Comparison of ENCODE assay signal across 8 cellular contexts in genomic region chr6:89122625-89123024, GRCh38. TPM values are rescaled to one million over a fixed set of nuclear protein-coding genes. Genes with fewer than 3 reads are reported as not detected.
DNase-seq lines count a peak whose midpoint lies in the region; ATAC-seq, FAIRE-seq and TF ChIP-seq lines count a peak whose summit lies in the region.

No MANE protein-coding gene starts in this region.

- TF ChIP-seq POLR2A in HCT116 (IDR thresholded peaks at IDR 0.05; ENCODE audit: borderline replicate concordance, extremely low read depth, insufficient read depth, insufficient read length): no peak

- peak; percentile 82 for TF ChIP-seq RAD21 in HCT116 (IDR thresholded peaks at IDR 0.05; ENCODE audit: low read depth)

- no peak overlapping the region for H2BK120ac ChIP-seq in mesenchymal stem cell (ENCODE audit: low read depth, low read length)

- no peak overlapping the region for H3K9ac ChIP-seq in HCT116 (ENCODE audit: low read length)
- no peak overlapping the region for H3K9ac ChIP-seq in colonic mucosa (ENCODE audit: low read depth in 2 of 2, low read length in 2 of 2)
- no peak overlapping the region for H3K9ac ChIP-seq in mesenchymal stem cell (ENCODE audit: low read length)

- no peaks in the 10 kb centered on the region for H3K9me2 ChIP-seq in HCT116 (ENCODE audit: insufficient read depth)

- no peak overlapping the region for H4K91ac ChIP-seq in mesenchymal stem cell (ENCODE audit: low read length)

- H4K8ac ChIP-seq in mesenchymal stem cell (ENCODE audit: low read length): no peak overlapping the region

- no peak overlapping the region for H3K14ac ChIP-seq in mesenchymal stem cell (ENCODE audit: low read length in 2 of 2)

- RAD21 ChIA-PET in HCT116 (lab: Charles Lee; ENCODE audit: low non-redundant PET in 1 of 2, low total read pairs in 2 of 2, uncharacterized antibody in 2 of 2, unreplicated experiment in 2 of 2): no interaction called here

- H3K4ac ChIP-seq in mesenchymal stem cell (ENCODE audit: low read depth in 1 of 2, low read length in 2 of 2): no peak overlapping the region

- H3K79me1 ChIP-seq in mesenchymal stem cell (replicated peaks; ENCODE audit: low read length, poor library complexity, severe bottlenecking): no peaks in the 10 kb centered on the region

- no peak overlapping the region for H2BK5ac ChIP-seq in mesenchymal stem cell (ENCODE audit: low read depth, low read length, poor library complexity, severe bottlenecking)

- H2BK12ac ChIP-seq in mesenchymal stem cell (ENCODE audit: low read length in 2 of 2): no peak overlapping the region

- CTCF ChIA-PET in HCT116 (lab: Charles Lee): interaction anchor here (0.9 to 2.1 kb wide), 8 partner anchors 15 to 250 kb away, joined by 3 to 19 read pairs (median 4); partner anchors contain the start of gene PM20D2

- H2AK5ac ChIP-seq in mesenchymal stem cell (ENCODE audit: low read length, severe bottlenecking): no peak overlapping the region

- H3K27ac ChIP-seq in HCT116 (ENCODE audit: low read depth, low read length) (no peak overlapping the region), colonic mucosa (no peak overlapping the region), mesenchymal stem cell (ENCODE audit: low read length, poor library complexity, severe bottlenecking) (no peak overlapping the region)

- intact Hi-C loops in HCT116 (cut with micrococcal nuclease): loop anchor here (1.0 to 10.0 kb wide), 3 partner anchors 120 to 492 kb away; no protein-coding TSS in a partner anchor
- intact Hi-C loops in colonic mucosa (cut with DNase I): loop anchor here (2.0 to 5.0 kb wide), 3 partner anchors 120 to 250 kb away; no protein-coding TSS in a partner anchor

- TF ChIP-seq CTCF in HCT116 (IDR thresholded peaks at IDR 0.05 in 2 of 3, conservative IDR thresholded peaks at IDR 0.05 in 1 of 3; ENCODE audit: borderline replicate concordance in 1 of 3, insufficient read depth in 1 of 3, low read depth in 2 of 3, low read length in 2 of 3) (peak; percentile 38 to 61 (median 55); a peak in 4 of 6 replicates), colonic mucosa (IDR thresholded peaks at IDR 0.05) (peak; percentile 35)

- no peaks in the 10 kb centered on the region for H3K79me2 ChIP-seq in HCT116 (ENCODE audit: insufficient read depth, low read length)

- ATAC-seq in HCT116: peak; percentile 90

- H3K9me3 ChIP-seq in HCT116 (ENCODE audit: control insufficient read depth in 1 of 2, insufficient read depth in 1 of 2, low read depth in 1 of 2, low read length in 2 of 2) (no peaks in the 10 kb centered on the region), colonic mucosa (no peaks in the 10 kb centered on the region), mesenchymal stem cell (ENCODE audit: control insufficient read depth, low read length) (no peaks in the 10 kb centered on the region)

- H3K4me1 ChIP-seq in HCT116 (ENCODE audit: control insufficient read depth in 1 of 2, insufficient read depth in 2 of 2, low read length in 2 of 2): peaks cover 0 to 8% of the 10 kb centered on the region in 2 experiments; a peak in 2 of 4 replicates
- H3K4me1 ChIP-seq in colonic mucosa: no peaks in the 10 kb centered on the region
- peaks cover 12% of the 10 kb centered on the region for H3K4me1 ChIP-seq in mesenchymal stem cell (ENCODE audit: control insufficient read depth, insufficient read depth, low read depth, low read length)

- H3K4me3 ChIP-seq in HCT116 (replicated peaks in 1 of 2; ENCODE audit: low read depth in 1 of 2, low read length in 2 of 2) (no peak overlapping the region), colonic mucosa (no peak overlapping the region), mesenchymal stem cell (ENCODE audit: insufficient read depth in 1 of 2, low read depth in 1 of 2, low read length in 2 of 2) (no peak overlapping the region)

- no peak overlapping the region for H3K18ac ChIP-seq in mesenchymal stem cell (ENCODE audit: low read depth in 1 of 2, low read length in 2 of 2)

- H3K27me3 ChIP-seq in HCT116 (ENCODE audit: insufficient read depth, low read length): no peaks in the 10 kb centered on the region
- H3K27me3 ChIP-seq in colonic mucosa: no peaks in the 10 kb centered on the region
- H3K27me3 ChIP-seq in mesenchymal stem cell (ENCODE audit: control insufficient read depth in 1 of 2, insufficient read depth in 1 of 2, low read length in 2 of 2): peaks cover 0 to 4% of the 10 kb centered on the region in 2 experiments

- no peak for FAIRE-seq in urothelium cell line (lab: Jason Lieb, UNC)

- H3K4me2 ChIP-seq in HCT116 (ENCODE audit: low read length): no peak overlapping the region
- H3K4me2 ChIP-seq in mesenchymal stem cell (ENCODE audit: low read length, poor library complexity, severe bottlenecking): no peak overlapping the region

- no TSS peak for BruUV-seq in HCT116 (replicated peaks; lab: Mats Ljungman, UMichigan)

- no peaks in the 10 kb centered on the region for H4K20me1 ChIP-seq in HCT116 (ENCODE audit: insufficient read depth)

- POLR2A ChIA-PET in HCT116 (lab: Charles Lee): interaction anchor here (0.5 kb wide), 1 partner anchor 42 kb away, joined by 3 read pairs; the partner anchor contains the start of gene PNRC1

- H3K36me3 ChIP-seq in HCT116 (ENCODE audit: control insufficient read depth in 1 of 2, insufficient read depth in 2 of 2, low read length in 2 of 2): no peaks in the 10 kb centered on the region
- no peaks in the 10 kb centered on the region for H3K36me3 ChIP-seq in colonic mucosa
- peaks cover 0 to 4% of the 10 kb centered on the region in 2 experiments for H3K36me3 ChIP-seq in mesenchymal stem cell (ENCODE audit: control insufficient read depth in 1 of 2, insufficient read depth in 2 of 2, low read depth in 1 of 2, low read length in 2 of 2)

- H2AFZ ChIP-seq in HCT116 (ENCODE audit: low read depth, low read length, poor library complexity, severe bottlenecking): peak overlapping the region; percentile 8
- H2AFZ ChIP-seq in mesenchymal stem cell (ENCODE audit: low read depth, low read length): no peak overlapping the region

- DNase-seq in NCI-H524 (lab: John Stamatoyannopoulos, UW) (peak; percentile 21 to 57), NCI-H524 treated with DMSO at 0.1 percent for 48 hours (lab: John Stamatoyannopoulos, UW) (no peak), HCT116 (ENCODE audit: low read depth, low spot score) (peak; percentile 21), NCI-H82 treated with DMSO at 0.1 percent for 48 hours (lab: John Stamatoyannopoulos, UW; ENCODE audit: unreplicated experiment) (peak; percentile 8), colonic mucosa (no peak), mesenchymal stem cell (peak; percentile 47), urothelium cell line (ENCODE audit: low spot score) (no peak)
- DNase-seq in stimulated activated naive CD4-positive, alpha-beta T cell treated with Interleukin-2 at 50 U/mL for 16 hours (lab: John Stamatoyannopoulos, UW): no peak

- no peak overlapping the region for H3K23ac ChIP-seq in mesenchymal stem cell (ENCODE audit: low read length in 2 of 2)

- H2BK15ac ChIP-seq in mesenchymal stem cell (ENCODE audit: low read depth, poor library complexity, severe bottlenecking): no peak overlapping the region

TF ChIP-seq in HCT116, 20 proteins besides CTCF, POLR2A, EP300 and RAD21:
- no peak for TF ChIP-seq ZBTB33 (IDR thresholded peaks at IDR 0.05; ENCODE audit: extremely low read depth, insufficient replicate concordance, low read length)
- no peak for TF ChIP-seq ZNF274 (IDR thresholded peaks at IDR 0.05; ENCODE audit: low read depth, low read length)
- no peak for TF ChIP-seq SRF (IDR thresholded peaks at IDR 0.05; ENCODE audit: low read depth)
- no peak for TF ChIP-seq SP1 (IDR thresholded peaks at IDR 0.05; ENCODE audit: low read depth)
- no peak for TF ChIP-seq EZH2 (IDR thresholded peaks at IDR 0.05)
- TF ChIP-seq EGR1 (IDR thresholded peaks at IDR 0.05; ENCODE audit: low read depth): no peak

RNA-seq across cellular contexts. Expression of gene SRSF12, which starts 4.8 kb away (rescaled TPM):
- not detected for total RNA-seq in HCT116 (2021; ENCODE audit: unreplicated experiment)
- polyA plus RNA-seq in HCT116 (2012): not detected in 2 replicates
- under 1 TPM in 1 of 2 donors, not detected in 1; 0.35 TPM for total RNA-seq in colonic mucosa
- 0.25 TPM for polyA plus RNA-seq in mesenchymal stem cell (2013, experiment 1 of 2)
- 0.23 TPM for polyA plus RNA-seq in mesenchymal stem cell (2013, experiment 2 of 2)

RNA-seq across cellular contexts. Expression of gene PM20D2, which starts 23.2 kb away (rescaled TPM):
- total RNA-seq in HCT116 (2021; ENCODE audit: unreplicated experiment) (29.2 TPM), colonic mucosa (10 to 100 TPM; 19.2 to 24.2 TPM)
- 5.4 and 7.2 TPM in 2 replicates for polyA plus RNA-seq in HCT116 (2012)
- 2.9 TPM for polyA plus RNA-seq in mesenchymal stem cell (2013, experiment 1 of 2)
- 3.1 TPM for polyA plus RNA-seq in mesenchymal stem cell (2013, experiment 2 of 2)

RNA-seq across cellular contexts. Expression of gene PNRC1, which starts 42.1 kb away (rescaled TPM):
- total RNA-seq in HCT116 (2021; ENCODE audit: unreplicated experiment) (66.8 TPM), colonic mucosa (100 to 1,000 TPM in 1 of 2 donors, 10 to 100 TPM in 1; 47.8 to 143 TPM)
- 27.9 and 40.8 TPM in 2 replicates for polyA plus RNA-seq in HCT116 (2012)
- 105 TPM for polyA plus RNA-seq in mesenchymal stem cell (2013, experiment 1 of 2)
- polyA plus RNA-seq in mesenchymal stem cell (2013, experiment 2 of 2): 108 TPM

Comparison
In these comparisons a context has a peak if more than half of its experiments do, and no peak if none do; other contexts are left out.
1. DNase-seq: peak in NCI-H524 (2 of 2), HCT116 (single experiment), NCI-H82 treated with DMSO at 0.1 percent for 48 hours (single experiment) and mesenchymal stem cell (single experiment); none in NCI-H524 treated with DMSO at 0.1 percent for 48 hours (single experiment), colonic mucosa (single experiment), stimulated activated naive CD4-positive, alpha-beta T cell treated with Interleukin-2 at 50 U/mL for 16 hours (single experiment) and urothelium cell line (single experiment).